6 cellular contexts compared by ENCODE assay signal in the genomic region with DNA sequence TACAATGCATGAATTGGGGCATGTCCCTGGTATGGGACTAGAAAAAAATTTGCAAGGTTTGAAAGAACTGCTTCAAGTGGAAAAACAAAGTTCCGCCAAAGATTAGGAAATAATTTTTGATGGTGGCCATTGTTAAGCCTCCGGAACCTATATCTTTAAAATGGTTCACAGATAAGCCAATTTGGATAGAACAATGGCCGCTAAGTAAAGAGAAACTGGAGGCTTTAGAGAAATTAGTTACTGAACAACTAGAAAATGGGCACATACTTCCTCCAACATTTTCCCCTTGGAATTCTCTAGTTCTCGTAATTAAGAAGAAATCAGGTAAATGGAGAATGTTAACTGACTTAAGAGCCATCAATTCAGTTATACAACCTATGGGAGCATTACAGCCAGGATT. TPM values are rescaled to one million over a fixed set of nuclear protein-coding genes. Genes with fewer than 3 reads are reported as not detected.
DNase-seq lines count a peak whose midpoint lies in the region; ATAC-seq, FAIRE-seq and TF ChIP-seq lines count a peak whose summit lies in the region.
"Not testable (repeated sequence)": the region's sequence is repeated elsewhere in the genome, so short reads cannot be mapped to it uniquely, and the experiment has no call there.

No MANE protein-coding gene starts in this region.

- H3K9ac ChIP-seq in HUES64 (ENCODE audit: low read depth, low read length); HepG2 (ENCODE audit: insufficient read depth, low read depth, low read length): not testable (repeated sequence)

- peaks cover 24% of the 10 kb centered on the region for H3K36me3 Mint-ChIP-seq in endothelial cell (ENCODE audit: low read depth, unreplicated experiment)

- POLR2A ChIA-PET in A673 (lab: Charles Lee; ENCODE audit: low non-redundant PET); HepG2 (lab: Yijun Ruan, JAX): not testable (repeated sequence)

- not testable (repeated sequence) for H4K20me1 ChIP-seq in HepG2 (ENCODE audit: insufficient read depth, low read length)

- H2AFZ ChIP-seq in HepG2 (ENCODE audit: low read length) = not testable (repeated sequence)

- intact Hi-C loops in A673 (cut with micrococcal nuclease; ENCODE audit: unreplicated experiment); heart right ventricle (cut with DNase I); HepG2 (cut with micrococcal nuclease; ENCODE audit: unreplicated experiment); gastrocnemius medialis (cut with DNase I; ENCODE audit: low total_unique reads): not testable (repeated sequence)

- TF ChIP-seq POLR2A in HepG2 (IDR thresholded peaks at IDR 0.05; ENCODE audit: insufficient read depth in 1 of 2, low read depth in 2 of 2, low read length in 2 of 2); gastrocnemius medialis (IDR thresholded peaks at IDR 0.05): not testable (repeated sequence)

- H3K4me3 Mint-ChIP-seq in endothelial cell (ENCODE audit: unreplicated experiment) = not testable (repeated sequence)

- not testable (repeated sequence) for H3K4me2 ChIP-seq in HepG2 (ENCODE audit: low read depth, low read length)

- H3K36me3 ChIP-seq in A673 (ENCODE audit: insufficient read depth, low read length, poor library complexity, severe bottlenecking); HUES64 (ENCODE audit: insufficient read depth, low read length); heart right ventricle; HepG2 (replicated peaks in 1 of 2; ENCODE audit: control insufficient read depth in 1 of 2, insufficient read depth in 2 of 2, low read length in 2 of 2); gastrocnemius medialis: not testable (repeated sequence)

- TF ChIP-seq CTCF in A673 (conservative IDR thresholded peaks at IDR 0.05; ENCODE audit: low read depth, low read length); endothelial cell (IDR thresholded peaks at IDR 0.05; ENCODE audit: unreplicated experiment); heart right ventricle (IDR thresholded peaks at IDR 0.05); HepG2 (CRISPR knock-in tag; IDR thresholded peaks at IDR 0.05); gastrocnemius medialis (IDR thresholded peaks at IDR 0.05 in 4 of 5, conservative IDR thresholded peaks at IDR 0.05 in 1 of 5): not testable (repeated sequence)

- not testable (repeated sequence) for H3K9me3 ChIP-seq in A673 (ENCODE audit: low read depth, low read length, poor library complexity, severe bottlenecking); HUES64 (ENCODE audit: insufficient read depth, low read depth, low read length); heart right ventricle; HepG2 (ENCODE audit: low read length); gastrocnemius medialis

- H3K79me2 ChIP-seq in HepG2 (ENCODE audit: insufficient read depth, low read length) = not testable (repeated sequence)

- H3K4me1 ChIP-seq in A673 (ENCODE audit: insufficient read depth, low read length, poor library complexity, severe bottlenecking) (peaks cover 49% of the 10 kb centered on the region), HUES64 (ENCODE audit: insufficient read depth, low read length) (peaks cover 46% of the 10 kb centered on the region), heart right ventricle (peaks cover 20 to 100% (median 64%) of the 10 kb centered on the region in 9 donors), HepG2 (ENCODE audit: insufficient read depth, low read length) (peaks cover 27% of the 10 kb centered on the region), gastrocnemius medialis (peaks cover 25 to 39% of the 10 kb centered on the region in 2 donors)

- TF ChIP-seq RAD21 in HepG2 (CRISPR knock-in tag; IDR thresholded peaks at IDR 0.05) = not testable (repeated sequence)

- not testable (repeated sequence) for ATAC-seq in heart right ventricle, HepG2, gastrocnemius medialis

- BruUV-seq in A673 (replicated peaks; lab: Mats Ljungman, UMichigan); HepG2 (replicated peaks; lab: Mats Ljungman, UMichigan): not testable (repeated sequence)

- H3K27me3 Mint-ChIP-seq in endothelial cell (ENCODE audit: unreplicated experiment) = peaks cover 10% of the 10 kb centered on the region

- H3K27ac Mint-ChIP-seq in endothelial cell (ENCODE audit: unreplicated experiment) = peak overlapping the region; percentile 96

- CTCF ChIA-PET in A673 (lab: Charles Lee) = interaction anchor here (0.6 kb wide), 1 partner anchor 36 kb away, joined by 3 read pairs; no protein-coding TSS in a partner anchor
- CTCF ChIA-PET in HepG2 (lab: Yijun Ruan, JAX; ENCODE audit: low intra/inter-chr PET ratio, low total read pairs) = not testable (repeated sequence)

- H3K4me1 Mint-ChIP-seq in endothelial cell (ENCODE audit: unreplicated experiment) = peaks cover 78% of the 10 kb centered on the region

- not testable (repeated sequence) for H3K27me3 ChIP-seq in A673 (replicated peaks; ENCODE audit: insufficient read depth, low read depth, low read length, poor library complexity); HUES64 (ENCODE audit: insufficient read depth, low read length); heart right ventricle; HepG2 (ENCODE audit: control insufficient read depth in 1 of 2, insufficient read depth in 2 of 2, low read length in 2 of 2); gastrocnemius medialis

- WGBS in HUES64 = 90% methylated on average over 3 of the region's 4 CpGs
- WGBS in heart right ventricle, 2 donors = 78 to 86% methylated on average over 4 of the region's 4 CpGs
- WGBS in HepG2 (ENCODE audit: low lambda C conversion rate) = 72% methylated on average over 4 of the region's 4 CpGs

- H3K9me3 Mint-ChIP-seq in endothelial cell (ENCODE audit: unreplicated experiment) = not testable (repeated sequence)

- TF ChIP-seq EP300 in HepG2 (IDR thresholded peaks at IDR 0.05; ENCODE audit: low read depth in 2 of 2, low read length in 2 of 2); HepG2 (CRISPR knock-in tag; IDR thresholded peaks at IDR 0.05; ENCODE audit: borderline replicate concordance): not testable (repeated sequence)

- not testable (repeated sequence) for FAIRE-seq in HepG2 (lab: Jason Lieb, UNC)

- in situ Hi-C loops in HepG2 (cut with HindIII; ENCODE audit: extremely low pct_ligation_motif_present, low pct_unique_long_range_greater_than_20kb); gastrocnemius medialis (cut with MboI; ENCODE audit: low sequenced_read_pairs in 4 of 4): not testable (repeated sequence)

- H3K4me3 ChIP-seq in A673 (ENCODE audit: low read depth, low read length, poor library complexity, severe bottlenecking); HUES64 (ENCODE audit: low read length); HepG2 (replicated peaks in 1 of 3; ENCODE audit: insufficient read depth in 1 of 3, low read depth in 2 of 3, low read length in 3 of 3); gastrocnemius medialis: not testable (repeated sequence)
- peak overlapping the region in 2 of 10 donors; percentile 29 to 31 for H3K4me3 ChIP-seq in heart right ventricle

- H3K27ac ChIP-seq in A673 (ENCODE audit: low read depth, low read length, poor library complexity, severe bottlenecking) = peak overlapping the region; percentile 81
- H3K27ac ChIP-seq in HUES64 (ENCODE audit: low read depth, low read length) = 0 out of 2 replicates have a peak overlapping the region, but pooled peaks have one; percentile 37
- peak overlapping the region in 6 of 10 donors; percentile 26 to 81 (median 78) for H3K27ac ChIP-seq in heart right ventricle
- H3K27ac ChIP-seq in HepG2 (ENCODE audit: extremely low read length, insufficient read depth, low read length) = not testable (repeated sequence)
- peak overlapping the region in 3 of 4 donors; percentile 56 to 90 (median 63) for H3K27ac ChIP-seq in gastrocnemius medialis

- not testable (repeated sequence) for DNase-seq in A673 (ENCODE audit: low spot score); endothelial cell (ENCODE audit: low spot score); heart right ventricle; HepG2 (ENCODE audit: low spot score); gastrocnemius medialis

RNA-seq across cellular contexts. Expression of a gene that starts 56.8 kb away (rescaled TPM):
- total RNA-seq in A673 (2021) (56.4 and 61.5 TPM in 2 replicates), endothelial cell (ENCODE audit: unreplicated experiment) (226 TPM), heart right ventricle (100 to 1,000 TPM in 7 of 10 donors, 10 to 100 TPM in 3; 84.0 to 135 (median 120) TPM), HepG2 (2016; rRNA removed; fragmentation: Illumina TruSeq; extraction: Trizol) (21.2 and 21.7 TPM in 2 replicates), gastrocnemius medialis (100 to 1,000 TPM; 123 to 296 (median 217) TPM)
- polyA plus RNA-seq in HUES64 (2013, experiment 1 of 2) = 39.1 TPM
- 36.6 TPM for polyA plus RNA-seq in HUES64 (2013, experiment 2 of 2)
- polyA plus RNA-seq in heart right ventricle (10 to 100 TPM; 39.6 to 39.9 TPM), HepG2 (2011; rRNA removed) (38.9 and 46.6 TPM in 2 replicates)
- 6.1 and 9.4 TPM in 2 replicates for total RNA-seq in HepG2 (2016; cell fraction: cytosol; rRNA removed; fragmentation: Illumina TruSeq; extraction: Trizol; ENCODE audit: low read depth)
- 17.2 and 20.5 TPM in 2 replicates for total RNA-seq in HepG2 (2016; cell fraction: insoluble cytoplasmic fraction; rRNA removed; fragmentation: Illumina TruSeq; extraction: Trizol)
- 22.7 and 23.5 TPM in 2 replicates for total RNA-seq in HepG2 (2016; cell fraction: membrane; rRNA removed; fragmentation: Illumina TruSeq; extraction: Trizol)
- total RNA-seq in HepG2 (2016; cell fraction: nucleus; rRNA removed; fragmentation: Illumina TruSeq; extraction: Trizol) = 15.4 and 18.1 TPM in 2 replicates
- polyA plus RNA-seq in HepG2 (2011; cell fraction: cytosol; rRNA removed) = 29.9 and 30.8 TPM in 2 replicates
- 38.0 and 38.2 TPM in 2 replicates for polyA plus RNA-seq in HepG2 (2011; cell fraction: nucleus; rRNA removed)
- polyA plus RNA-seq in HepG2 (2012) = 36.7 and 38.5 TPM in 2 replicates
- 2.1 and 3.2 TPM in 2 replicates for polyA plus RNA-seq in HepG2 (2016; cell fraction: cytosol; fragmentation: Illumina TruSeq; extraction: Trizol; ENCODE audit: low read depth)
- polyA plus RNA-seq in HepG2 (2016; cell fraction: insoluble cytoplasmic fraction; fragmentation: Illumina TruSeq; extraction: Trizol; ENCODE audit: low read depth) = 16.9 and 24.5 TPM in 2 replicates
- 15.6 and 18.4 TPM in 2 replicates for polyA plus RNA-seq in HepG2 (2016; cell fraction: membrane; fragmentation: Illumina TruSeq; extraction: Trizol; ENCODE audit: low read depth)
- polyA plus RNA-seq in HepG2 (2016; cell fraction: nucleus; fragmentation: Illumina TruSeq; extraction: Trizol; ENCODE audit: insufficient read depth, low read depth) = 22.7 and 25.7 TPM in 2 replicates
- polyA minus RNA-seq in HepG2 (2011; rRNA and poly(A)+ RNA removed; ENCODE audit: low replicate concordance) = 31.8 and 52.5 TPM in 2 replicates
- 25.4 and 30.6 TPM in 2 replicates for polyA minus RNA-seq in HepG2 (2011; cell fraction: cytosol; rRNA and poly(A)+ RNA removed)
- 18.2 and 24.7 TPM in 2 replicates for polyA minus RNA-seq in HepG2 (2011; cell fraction: nucleus; rRNA and poly(A)+ RNA removed)
